ENCODE assay signal across 20 cellular contexts in the genomic region with DNA sequence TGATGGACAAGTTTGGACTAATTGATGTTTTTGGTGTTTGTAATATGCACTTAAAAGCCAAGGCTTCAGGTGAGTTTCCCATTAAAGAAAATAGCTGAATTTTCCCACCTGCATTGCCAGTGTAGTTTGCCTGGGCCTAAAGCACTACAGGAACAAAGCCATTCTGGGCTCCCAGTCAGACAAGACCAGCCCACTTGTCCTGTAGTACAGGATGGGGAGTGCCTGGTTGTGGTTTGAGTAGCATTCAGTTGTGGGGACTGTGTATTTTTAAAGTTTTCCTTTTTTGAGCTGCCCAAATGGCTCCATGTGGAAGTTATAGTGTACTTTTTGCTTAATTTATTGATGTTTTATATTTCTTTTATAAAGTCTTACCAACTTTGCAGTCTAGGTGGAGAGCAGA.
"Had no signal": no experiment of that assay in that cellular context is flagged by ENCODE, and none has a peak within 500 bp of the region (broad histone marks: within the 10 kb centered on the region; RNA-seq: fewer than 3 reads in every experiment).

No MANE protein-coding gene starts in this region.

- H3K27me3 ChIP-seq: adrenal gland, cardiac muscle cell, neural progenitor cell, right atrium auricular region, vagina had no signal

- H2AFZ ChIP-seq: neural progenitor cell had no signal

- H3K4me1 ChIP-seq: adrenal gland, neural progenitor cell, prostate gland, right atrium auricular region, vagina had no signal

- ATAC-seq: activated naive CD4-positive, alpha-beta T cell treated with anti-CD3 and anti-CD28 coated beads, Interleukin-2, amount 50 U/mL, for 72 hours; effector memory CD8-positive, alpha-beta T cell; left lobe of liver; naive thymus-derived CD4-positive, alpha-beta T cell had no signal

- DNase-seq: activated B cell treated with CpG ODN at 0.5 μM for 24 hours; activated CD4-positive, alpha-beta memory T cell treated with anti-CD3 and anti-CD28 coated beads for 36 hours; activated CD4-positive, alpha-beta T cell treated with anti-CD3 and anti-CD28 coated beads for 4 hours; activated gamma-delta T cell treated with Interleukin-2 at 50 U/mL for 16 hours; activated T-cell treated with anti-CD3 and anti-CD28 coated beads for 4 hours; adrenal gland; dermis blood vessel endothelial cell; effector memory CD8-positive, alpha-beta T cell; hypothalamus; kidney; naive thymus-derived CD4-positive, alpha-beta T cell; trophoblast cell had no signal

- H3K9ac ChIP-seq: neural progenitor cell had no signal

- H3K4me2 ChIP-seq: neural progenitor cell had no signal

- H3K4me3 ChIP-seq: adrenal gland, cardiac muscle cell, neural progenitor cell, prostate gland, right atrium auricular region, skin epidermis, vagina had no signal

- H3K9me3 ChIP-seq: adrenal gland, prostate gland, right atrium auricular region, vagina had no signal

- H3K27ac ChIP-seq: adrenal gland, cardiac muscle cell, neural progenitor cell, prostate gland, right atrium auricular region, vagina had no signal

- H3K36me3 ChIP-seq: cardiac muscle cell, neural progenitor cell, prostate gland had no signal
